15 cellular contexts compared by ENCODE assay signal in the genomic region with DNA sequence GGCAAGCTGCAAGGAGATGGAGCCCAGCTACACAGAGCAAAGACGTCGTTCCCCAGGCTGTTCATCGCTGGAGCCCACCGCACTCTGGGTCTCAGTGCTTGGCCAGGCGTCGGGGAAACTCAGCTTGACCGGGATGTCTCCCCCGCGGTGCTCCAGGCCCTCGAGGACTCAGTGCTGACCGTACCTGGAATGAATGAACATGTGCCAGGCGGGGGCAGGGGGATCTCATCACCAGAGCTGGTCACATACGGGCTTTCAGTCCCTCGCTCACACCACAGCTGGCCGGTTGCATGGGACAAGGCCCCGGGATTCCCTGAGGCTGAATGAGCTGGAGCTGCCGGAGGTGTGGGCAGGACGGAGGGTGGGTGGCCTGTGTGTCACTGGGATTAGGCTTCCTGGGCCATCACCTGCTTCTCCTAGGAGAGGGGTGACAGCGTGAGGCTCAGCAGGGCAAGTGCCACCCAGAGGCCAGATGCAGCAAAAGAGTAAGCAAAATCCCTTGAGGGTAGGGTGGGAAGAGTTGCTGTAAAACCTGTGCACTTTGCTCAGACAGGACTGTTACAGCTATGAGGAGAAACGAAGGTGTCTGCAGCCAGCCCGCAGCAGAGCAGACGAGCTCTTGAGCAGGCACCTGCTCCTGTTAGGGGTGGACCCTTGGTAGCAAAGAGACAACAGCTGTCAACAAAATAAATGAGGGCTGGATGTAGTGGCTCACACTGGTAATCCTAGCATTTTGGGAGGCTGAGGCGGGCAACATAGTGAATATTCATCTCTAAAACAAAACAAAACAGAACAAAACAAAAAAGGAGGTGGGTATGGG.
DNase-seq lines count a peak whose midpoint lies in the region; ATAC-seq and TF ChIP-seq lines count a peak whose summit lies in the region.
"Had no signal": no experiment of that assay in that cellular context is flagged by ENCODE, and none has a peak within 500 bp of the region (broad histone marks: within the 10 kb centered on the region; RNA-seq: fewer than 3 reads in every experiment).

No MANE protein-coding gene starts in this region.

- no peak for TF ChIP-seq POLR2A in IMR-90 (IDR thresholded peaks at IDR 0.05; ENCODE audit: low read depth, low read length)

- H3K4me1 ChIP-seq in IMR-90 (ENCODE audit: control insufficient read depth, insufficient read depth, low read length), result no peaks in the 10 kb centered on the region; the same call in 1 of the 2 replicates
- H3K4me1 ChIP-seq: uterus had no signal

- peak overlapping the region; percentile 5 for H2AK9ac ChIP-seq in IMR-90 (replicated peaks; ENCODE audit: low read depth, low read length, poor library complexity)

- H3K23ac ChIP-seq in IMR-90 (ENCODE audit: low read depth, low read length), result no peak overlapping the region

- H3K9me3 ChIP-seq in IMR-90 (ENCODE audit: control insufficient read depth, insufficient read depth, low read length), result no peaks in the 10 kb centered on the region
- H3K9me3 ChIP-seq: uterus had no signal

- intact Hi-C loops in IMR-90 (cut with micrococcal nuclease), result no loop called here

- no peak overlapping the region for H2BK120ac ChIP-seq in IMR-90 (ENCODE audit: low read depth, low read length)

- H3K4ac ChIP-seq in IMR-90 (ENCODE audit: low read depth, low read length), result no peak overlapping the region

- POLR2A ChIA-PET in IMR-90 (lab: Charles Lee; ENCODE audit: unreplicated experiment), result no interaction called here

- H2BK20ac ChIP-seq in IMR-90 (ENCODE audit: low read depth, low read length), result no peak overlapping the region

- H3K79me1 ChIP-seq in IMR-90 (ENCODE audit: low read depth in 1 of 2, low read length in 2 of 2), result no peaks in the 10 kb centered on the region

- peaks cover 72% of the 10 kb centered on the region for H3K27me3 ChIP-seq in IMR-90 (ENCODE audit: control insufficient read depth, insufficient read depth, low read length)
- H3K27me3 ChIP-seq: uterus had no signal

- H3K4me2 ChIP-seq in IMR-90 (ENCODE audit: low read depth, low read length), result no peak overlapping the region

- 58% methylated on average over 12 of the region's 23 CpGs; no CpG with 5 or more reads in 1 of the 2 experiments for WGBS in IMR-90 (ENCODE audit: extremely low coverage in 2 of 2, insufficient read length in 1 of 2), 2 experiments

- no peak overlapping the region for H3K9ac ChIP-seq in IMR-90 (ENCODE audit: low read depth, low read length)

- H2AK5ac ChIP-seq in IMR-90 (ENCODE audit: low read depth, low read length), result no peak overlapping the region

- H3K18ac ChIP-seq in IMR-90 (ENCODE audit: low read depth, low read length), result no peak overlapping the region

- BruUV-seq in IMR-90 (replicated peaks; lab: Mats Ljungman, UMichigan), result no TSS peak

- H3K27ac ChIP-seq in IMR-90 (ENCODE audit: insufficient read depth, low read length), result no peak overlapping the region
- H3K27ac ChIP-seq: uterus had no signal

- H2AFZ ChIP-seq in IMR-90 (replicated peaks; ENCODE audit: low read length, poor library complexity), result no peak overlapping the region

- H3K9me1 ChIP-seq in IMR-90 (ENCODE audit: insufficient read depth, low read length), result no peaks in the 10 kb centered on the region

- no peak overlapping the region for H4K91ac ChIP-seq in IMR-90 (ENCODE audit: insufficient read depth, low read depth, low read length)

- H3K4me3 ChIP-seq in IMR-90 (ENCODE audit: insufficient read depth, low read depth, low read length), result no peak overlapping the region
- H3K4me3 ChIP-seq: uterus had no signal

- H4K8ac ChIP-seq in IMR-90 (ENCODE audit: low read depth in 2 of 2, low read length in 2 of 2), result no peak overlapping the region

- no peak overlapping the region for H3K14ac ChIP-seq in IMR-90 (replicated peaks; ENCODE audit: low read depth, low read length)

- peak; percentile 11 for DNase-seq in NCI-H2107 treated with DMSO at 0.1 percent for 48 hours (lab: John Stamatoyannopoulos, UW; ENCODE audit: unreplicated experiment)
- no peak for DNase-seq in NCI-H2107 (lab: John Stamatoyannopoulos, UW)
- no peak for DNase-seq in IMR-90
- peak; percentile 69 for DNase-seq in NCI-H69 (lab: John Stamatoyannopoulos, UW)
- no peak for DNase-seq in activated T-cell treated with anti-CD3 and anti-CD28 coated beads, Interleukin-2, amount 50 U/mL, for 48 hours
- no peak for DNase-seq in NCI-H128 (lab: John Stamatoyannopoulos, UW; ENCODE audit: unreplicated experiment)
- DNase-seq in GM13976 (ENCODE audit: low spot score), result no peak
- DNase-seq: activated naive CD4-positive, alpha-beta T cell treated with Interleukin-2 at 50 U/mL for 16 hours; effector memory CD8-positive, alpha-beta T cell; islet precursor cell; stimulated activated CD4-positive, alpha-beta T cell treated with anti-CD3 and anti-CD28 coated beads, Interleukin-4, amount 100 ng/mL, for 24 hours; T1000; uterus had no signal

- TF ChIP-seq CTCF in IMR-90 (conservative IDR thresholded peaks at IDR 0.05; ENCODE audit: low read depth, low read length) (no peak), GM13976 (IDR thresholded peaks at IDR 0.05; ENCODE audit: borderline replicate concordance, control extremely low read depth, extremely low read depth, insufficient read depth, missing control alignments) (no peak)

- H4K20me1 ChIP-seq in IMR-90 (ENCODE audit: insufficient read depth, low read length), result no peaks in the 10 kb centered on the region

- dilution Hi-C loops in IMR-90 (cut with HindIII; ENCODE audit: low sequenced_read_pairs, unreplicated experiment), result no loop called here

- CTCF ChIA-PET in IMR-90 (lab: Yijun Ruan, JAX), result interaction anchor here (0.5 kb wide), 1 partner anchor 46 kb away, joined by 3 read pairs; no protein-coding TSS in a partner anchor

- no peak overlapping the region for H3K56ac ChIP-seq in IMR-90 (ENCODE audit: extremely low read depth, insufficient read depth, low read length)

- in situ Hi-C loops in IMR-90 (cut with MboI; ENCODE audit: low sequenced_read_pairs) (no loop called here), GM13976 (cut with MboI; ENCODE audit: low sequenced_read_pairs, unreplicated experiment) (no loop called here)

- TF ChIP-seq RAD21 in IMR-90 (IDR thresholded peaks at IDR 0.05; ENCODE audit: low read length), result no peak

- ATAC-seq in IMR-90 (ENCODE audit: low read depth) (no peak), esophagus mucosa (peak; percentile 32)
- ATAC-seq: effector memory CD8-positive, alpha-beta T cell; stimulated activated memory B cell treated with anti-CD40 and anti-IgM and Interleukin-4, amounts not matched to agents 10 μg/mL and 1 μg/mL and 100 μg/mL, for 72 hours had no signal

- H2BK15ac ChIP-seq in IMR-90 (ENCODE audit: low read depth, low read length), result no peak overlapping the region

- H2BK5ac ChIP-seq in IMR-90 (ENCODE audit: low read depth, low read length, poor library complexity, severe bottlenecking), result no peak overlapping the region

- no peak overlapping the region for H4K5ac ChIP-seq in IMR-90 (ENCODE audit: low read depth, low read length)

- no peaks in the 10 kb centered on the region for H3K36me3 ChIP-seq in IMR-90 (ENCODE audit: control insufficient read depth, insufficient read depth, low read length)
- H3K36me3 ChIP-seq: uterus had no signal

TF ChIP-seq in IMR-90, 13 proteins besides CTCF, POLR2A, EP300 and RAD21:
- TF ChIP-seq ELK1 (IDR thresholded peaks at IDR 0.05; ENCODE audit: borderline replicate concordance, low read depth, low read length) (no peak), USF2 (IDR thresholded peaks at IDR 0.05; ENCODE audit: low read depth, low read length) (no peak), RCOR1 (IDR thresholded peaks at IDR 0.05; ENCODE audit: insufficient replicate concordance, low read length) (no peak), NFE2L2 (IDR thresholded peaks at IDR 0.05; ENCODE audit: low read depth, low read length) (no peak), MXI1 (IDR thresholded peaks at IDR 0.05; ENCODE audit: borderline replicate concordance, low read depth, low read length) (no peak), SMC3 (IDR thresholded peaks at IDR 0.05; ENCODE audit: low read depth, low read length) (no peak), BHLHE40 (IDR thresholded peaks at IDR 0.05; ENCODE audit: low read depth, low read length) (no peak), FOS (IDR thresholded peaks at IDR 0.05; ENCODE audit: low read depth, low read length) (no peak), CHD1 (IDR thresholded peaks at IDR 0.05; ENCODE audit: low read depth, low read length) (no peak), CEBPB (IDR thresholded peaks at IDR 0.05; ENCODE audit: low read depth, low read length) (no peak)

Comparison
In these comparisons a context has a peak if more than half of its experiments do, and no peak if none do; other contexts are left out.
1. DNase-seq: peak in NCI-H2107 treated with DMSO at 0.1 percent for 48 hours (single experiment) and NCI-H69 (single experiment); none in NCI-H2107 (single experiment), IMR-90 (single experiment), activated T-cell treated with anti-CD3 and anti-CD28 coated beads, Interleukin-2, amount 50 U/mL, for 48 hours (0 of 2), NCI-H128 (single experiment) and GM13976 (single experiment).